In the genomic region with DNA sequence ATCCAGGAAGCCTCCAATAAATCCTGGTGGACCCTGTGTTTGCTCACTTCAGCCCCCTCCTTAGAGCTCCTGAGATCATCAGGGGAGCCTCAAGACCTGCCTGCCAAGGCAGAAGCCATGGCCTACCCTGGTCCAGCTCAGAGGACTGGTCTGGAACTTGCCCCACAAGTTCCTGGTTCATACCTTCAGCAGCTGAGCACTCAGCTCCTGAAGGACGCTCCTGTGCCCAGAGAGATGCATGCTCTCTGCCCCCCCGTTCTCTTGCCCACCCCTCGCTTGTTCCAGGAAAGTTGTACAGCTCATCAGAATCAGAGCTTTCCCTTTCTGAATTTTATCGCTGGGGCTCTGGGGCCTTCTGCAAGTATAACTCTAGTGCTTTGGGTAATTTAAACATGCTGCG, we compare ENCODE assay signal across 27 cellular contexts.
"Had no signal": no experiment of that assay in that cellular context is flagged by ENCODE, and none has a peak within 500 bp of the region (broad histone marks: within the 10 kb centered on the region; RNA-seq: fewer than 3 reads in every experiment).

No MANE protein-coding gene starts in this region.

- H3K27me3 Mint-ChIP-seq: stimulated activated memory B cell treated with anti-CD40 and anti-IgM and Interleukin-4, amounts not matched to agents 10 μg/mL and 1 μg/mL and 100 μg/mL, for 72 hours; stimulated activated naive B cell treated with anti-CD40 and anti-IgM and Interleukin-4, amounts not matched to agents 10 μg/mL and 1 μg/mL and 100 μg/mL, for 72 hours; stimulated activated naive CD8-positive, alpha-beta T cell treated with anti-CD3 and anti-CD28 coated beads, Interleukin-15, Interleukin-2, amounts not matched to agents 100 ng/mL and 50 ng/mL, for 24 hours; type B pancreatic cell had no signal

- H3K27ac Mint-ChIP-seq: stimulated activated effector memory CD8-positive, alpha-beta T cell treated with anti-CD3 and anti-CD28 coated beads, Interleukin-12 subunit alpha, Interleukin-12 subunit beta, amount 100 ng/mL, for 72 hours; stimulated activated memory B cell treated with anti-CD40 and anti-IgM and Interleukin-4, amounts not matched to agents 10 μg/mL and 1 μg/mL and 100 μg/mL, for 72 hours; stimulated activated naive B cell treated with anti-CD40 and anti-IgM and Interleukin-4, amounts not matched to agents 10 μg/mL and 1 μg/mL and 100 μg/mL, for 72 hours; stimulated activated naive CD8-positive, alpha-beta T cell treated with anti-CD3 and anti-CD28 coated beads, Interleukin-15, Interleukin-2, amounts not matched to agents 100 ng/mL and 50 ng/mL, for 24 hours; type B pancreatic cell had no signal

- H3K4me3 Mint-ChIP-seq: stimulated activated effector memory CD8-positive, alpha-beta T cell treated with anti-CD3 and anti-CD28 coated beads, Interleukin-12 subunit alpha, Interleukin-12 subunit beta, amount 100 ng/mL, for 72 hours; stimulated activated memory B cell treated with anti-CD40 and anti-IgM and Interleukin-4, amounts not matched to agents 10 μg/mL and 1 μg/mL and 100 μg/mL, for 72 hours; stimulated activated naive B cell treated with anti-CD40 and anti-IgM and Interleukin-4, amounts not matched to agents 10 μg/mL and 1 μg/mL and 100 μg/mL, for 72 hours; stimulated activated naive CD8-positive, alpha-beta T cell treated with anti-CD3 and anti-CD28 coated beads, Interleukin-15, Interleukin-2, amounts not matched to agents 100 ng/mL and 50 ng/mL, for 24 hours; type B pancreatic cell had no signal

- H3K27ac ChIP-seq: stomach, suprapubic skin, testis, thoracic aorta, thyroid gland, tibial artery, tibial nerve, transverse colon, upper lobe of left lung, upper lobe of right lung, uterus, vagina had no signal

- H3K9me3 ChIP-seq: suprapubic skin, testis, thoracic aorta, thyroid gland, transverse colon, upper lobe of right lung, uterus had no signal

- H3K9me3 Mint-ChIP-seq: type B pancreatic cell had no signal

- H3K4me1 Mint-ChIP-seq: stimulated activated effector memory CD8-positive, alpha-beta T cell treated with anti-CD3 and anti-CD28 coated beads, Interleukin-12 subunit alpha, Interleukin-12 subunit beta, amount 100 ng/mL, for 72 hours; stimulated activated memory B cell treated with anti-CD40 and anti-IgM and Interleukin-4, amounts not matched to agents 10 μg/mL and 1 μg/mL and 100 μg/mL, for 72 hours; stimulated activated naive B cell treated with anti-CD40 and anti-IgM and Interleukin-4, amounts not matched to agents 10 μg/mL and 1 μg/mL and 100 μg/mL, for 72 hours had no signal

- H3K27me3 ChIP-seq: stomach, suprapubic skin, testis, thyroid gland, tibial artery, tibial nerve, transverse colon, upper lobe of left lung, upper lobe of right lung, uterus, vagina had no signal

- H3K36me3 ChIP-seq: stomach, suprapubic skin, thoracic aorta, thyroid gland, tibial artery, tibial nerve, transverse colon, upper lobe of left lung, upper lobe of right lung, uterus, vagina had no signal

- H3K36me3 Mint-ChIP-seq: stimulated activated effector memory CD8-positive, alpha-beta T cell treated with anti-CD3 and anti-CD28 coated beads, Interleukin-12 subunit alpha, Interleukin-12 subunit beta, amount 100 ng/mL, for 72 hours; stimulated activated memory B cell treated with anti-CD40 and anti-IgM and Interleukin-4, amounts not matched to agents 10 μg/mL and 1 μg/mL and 100 μg/mL, for 72 hours; stimulated activated naive B cell treated with anti-CD40 and anti-IgM and Interleukin-4, amounts not matched to agents 10 μg/mL and 1 μg/mL and 100 μg/mL, for 72 hours; type B pancreatic cell had no signal

- ATAC-seq: stimulated activated effector memory CD8-positive, alpha-beta T cell treated with anti-CD3 and anti-CD28 coated beads, Interleukin-12 subunit alpha, Interleukin-12 subunit beta, amount 100 ng/mL, for 72 hours; stimulated activated memory B cell treated with anti-CD40 and anti-IgM and Interleukin-4, amounts not matched to agents 10 μg/mL and 1 μg/mL and 100 μg/mL, for 72 hours; stimulated activated naive B cell treated with anti-CD40 and anti-IgM and Interleukin-4, amounts not matched to agents 10 μg/mL and 1 μg/mL and 100 μg/mL, for 72 hours; stimulated activated naive CD8-positive, alpha-beta T cell treated with anti-CD3 and anti-CD28 coated beads, Interleukin-15, Interleukin-2, amounts not matched to agents 100 U/mL and 50 U/mL, for 24 hours; upper lobe of right lung had no signal

- H3K4me1 ChIP-seq: stomach, suprapubic skin, testis, thyroid gland, tibial artery, tibial nerve, transverse colon, upper lobe of left lung, upper lobe of right lung, uterus, vagina had no signal

- H3K4me3 ChIP-seq: stomach, suprapubic skin, testis, thoracic aorta, thyroid gland, tibial artery, tibial nerve, transverse colon, upper lobe of left lung, upper lobe of right lung, uterus, vagina had no signal

- DNase-seq: stimulated activated CD4-positive, alpha-beta T cell treated with anti-CD3 and anti-CD28 coated beads, Interleukin-2, amount 100 ng/mL, for 24 hours; stimulated activated CD4-positive, alpha-beta T cell treated with anti-CD3 and anti-CD28 coated beads, Interleukin-2, amount 100 ng/mL, for 48 hours; stimulated activated CD4-positive, alpha-beta T cell treated with anti-CD3 and anti-CD28 coated beads, Interleukin-4, amount 100 ng/mL, for 1 hour; stimulated activated CD4-positive, alpha-beta T cell treated with anti-CD3 and anti-CD28 coated beads, Interleukin-4, amount 100 ng/mL, for 24 hours; stimulated activated CD4-positive, alpha-beta T cell treated with anti-CD3 and anti-CD28 coated beads, Interleukin-4, amount 100 ng/mL, for 4 hours; stimulated activated CD8-positive, alpha-beta memory T cell treated with anti-CD3 and anti-CD28 coated beads, Interleukin-4, amount 100 ng/mL, for 48 hours; stimulated activated naive B cell treated with anti-CD40 and anti-IgM and Interleukin-4, amounts not matched to agents 10 μg/mL and 1 μg/mL and 100 μg/mL, for 72 hours; stimulated activated naive CD4-positive, alpha-beta T cell; stimulated activated naive CD4-positive, alpha-beta T cell treated with Interleukin-2 at 50 U/mL for 16 hours; stimulated activated naive CD8-positive, alpha-beta T cell treated with anti-CD3 and anti-CD28 coated beads, Interleukin-15, Interleukin-2, amounts not matched to agents 100 U/mL and 50 U/mL, for 24 hours; stomach; substantia nigra; testis; thyroid gland; tibial artery; transverse colon; upper lobe of left lung; upper lobe of right lung; uterus had no signal
